22 cellular contexts compared by ENCODE assay signal in genomic region chr18:73924836-73925235, GRCh38.
DNase-seq lines count a peak whose midpoint lies in the region; ATAC-seq and TF ChIP-seq lines count a peak whose summit lies in the region.
"Had no signal": no experiment of that assay in that cellular context is flagged by ENCODE, and none has a peak within 500 bp of the region (broad histone marks: within the 10 kb centered on the region; RNA-seq: fewer than 3 reads in every experiment).

No MANE protein-coding gene starts in this region.

- DNase-seq in activated CD4-positive, alpha-beta T cell treated with anti-CD3 and anti-CD28 coated beads, Interleukin-2, amount 10 ng/mL, durations not matched to agents 24 days and 14 days, result peak; percentile 33
- DNase-seq in activated CD4-positive, alpha-beta T cell treated with anti-CD3 and anti-CD28 coated beads, Interleukin-2, amount 10 ng/mL, durations not matched to agents 7 days and 5 days, result no peak
- DNase-seq in RPMI7951 (ENCODE audit: low read depth) (peak; percentile 56), epithelial cell of esophagus (ENCODE audit: low read depth) (peak; percentile 40), non-pigmented ciliary epithelial cell (ENCODE audit: low read depth) (peak; percentile 57), brain microvascular endothelial cell (no peak)
- DNase-seq in CD4-positive, alpha-beta memory T cell, result no peak
- DNase-seq: CD4-positive, CD25-positive, alpha-beta regulatory T cell; HCEC 1CT; Kasumi-1; MG63; NCI-H2029; NCI-H446; NCI-H524 treated with DMSO at 0.1 percent for 48 hours; NCI-H82; NK-92 treated with Interleukin-12 subunit alpha and Interleukin-12 subunit beta, amount 100 ng/mL, for 24 hours; PC-3; SHP77 treated with DMSO at 0.1 percent for 48 hours had no signal

- no peaks in the 10 kb centered on the region for H3K4me1 ChIP-seq in CD4-positive, alpha-beta memory T cell (ENCODE audit: insufficient read depth, low read length)
- H3K4me1 ChIP-seq: BLaER1 had no signal

- H3K36me3 Mint-ChIP-seq in activated CD4-positive, alpha-beta T cell treated with anti-CD3 and anti-CD28 coated beads, Interleukin-2, amount 10 ng/mL, durations not matched to agents 24 days and 14 days (ENCODE audit: low read depth), result no peaks in the 10 kb centered on the region
- H3K36me3 Mint-ChIP-seq in activated CD4-positive, alpha-beta T cell treated with anti-CD3 and anti-CD28 coated beads, Interleukin-2, amount 10 ng/mL, durations not matched to agents 7 days and 5 days (ENCODE audit: low read depth), result no peaks in the 10 kb centered on the region
- H3K36me3 Mint-ChIP-seq in CD4-positive, alpha-beta memory T cell, result no peaks in the 10 kb centered on the region
- H3K36me3 Mint-ChIP-seq: CD4-positive, CD25-positive, alpha-beta regulatory T cell had no signal

- POLR2A ChIA-PET in activated CD4-positive, alpha-beta T cell treated with anti-CD3 and anti-CD28 coated beads, Interleukin-2, amount 10 ng/mL, durations not matched to agents 7 days and 5 days (lab: Charles Lee), result no interaction called here
- POLR2A ChIA-PET in CD4-positive, alpha-beta memory T cell (lab: Charles Lee; ENCODE audit: partially characterized antibody), result no interaction called here

- H3K27me3 ChIP-seq in brain microvascular endothelial cell (replicated peaks), result no peaks in the 10 kb centered on the region
- H3K27me3 ChIP-seq in CD4-positive, alpha-beta memory T cell (ENCODE audit: insufficient read depth, low read length), result no peaks in the 10 kb centered on the region
- H3K27me3 ChIP-seq: BLaER1, MG63 had no signal

- CTCF ChIA-PET in activated CD4-positive, alpha-beta T cell treated with anti-CD3 and anti-CD28 coated beads, Interleukin-2, amount 10 ng/mL, durations not matched to agents 7 days and 5 days (lab: Charles Lee), result no interaction called here
- CTCF ChIA-PET in CD4-positive, alpha-beta memory T cell (lab: Charles Lee; ENCODE audit: partially characterized antibody), result no interaction called here

- H3K27me3 Mint-ChIP-seq in activated CD4-positive, alpha-beta T cell treated with anti-CD3 and anti-CD28 coated beads, Interleukin-2, amount 10 ng/mL, durations not matched to agents 24 days and 14 days, result no peaks in the 10 kb centered on the region
- H3K27me3 Mint-ChIP-seq in activated CD4-positive, alpha-beta T cell treated with anti-CD3 and anti-CD28 coated beads, Interleukin-2, amount 10 ng/mL, durations not matched to agents 7 days and 5 days, result no peaks in the 10 kb centered on the region
- H3K27me3 Mint-ChIP-seq in CD4-positive, alpha-beta memory T cell, result peaks cover 4 to 7% of the 10 kb centered on the region in 2 donors

- H3K36me3 ChIP-seq in brain microvascular endothelial cell (replicated peaks), result no peaks in the 10 kb centered on the region
- no peaks in the 10 kb centered on the region for H3K36me3 ChIP-seq in CD4-positive, alpha-beta memory T cell (ENCODE audit: insufficient read depth, low read length)
- H3K36me3 ChIP-seq: BLaER1, MG63 had no signal

- intact Hi-C loops in activated CD4-positive, alpha-beta T cell treated with anti-CD3 and anti-CD28 coated beads, Interleukin-2, amount 10 ng/mL, durations not matched to agents 24 days and 14 days (cut with micrococcal nuclease), result no loop called here
- intact Hi-C loops in CD4-positive, alpha-beta memory T cell (cut with micrococcal nuclease), result no loop called here

- H3K9me3 ChIP-seq in CD4-positive, alpha-beta memory T cell (ENCODE audit: control insufficient read depth in 1 of 2, low read length in 2 of 2), result no peaks in the 10 kb centered on the region
- H3K9me3 ChIP-seq: BLaER1, MG63 had no signal

- H3K27ac ChIP-seq in brain microvascular endothelial cell, result no peak overlapping the region
- H3K27ac ChIP-seq in CD4-positive, alpha-beta memory T cell (ENCODE audit: low read depth, low read length), result no peak overlapping the region
- H3K27ac ChIP-seq: 22Rv1, BLaER1, RWPE1 had no signal

- H3K4me3 Mint-ChIP-seq in activated CD4-positive, alpha-beta T cell treated with anti-CD3 and anti-CD28 coated beads, Interleukin-2, amount 10 ng/mL, durations not matched to agents 24 days and 14 days, result no peak overlapping the region
- H3K4me3 Mint-ChIP-seq in activated CD4-positive, alpha-beta T cell treated with anti-CD3 and anti-CD28 coated beads, Interleukin-2, amount 10 ng/mL, durations not matched to agents 7 days and 5 days, result no peak overlapping the region
- no peak overlapping the region for H3K4me3 Mint-ChIP-seq in CD4-positive, alpha-beta memory T cell
- H3K4me3 Mint-ChIP-seq: CD4-positive, CD25-positive, alpha-beta regulatory T cell had no signal

- TF ChIP-seq CTCF in epithelial cell of esophagus (IDR thresholded peaks at IDR 0.05; ENCODE audit: insufficient read depth, low read depth, low read length, missing control alignments) (no peak), brain microvascular endothelial cell (IDR thresholded peaks at IDR 0.05; ENCODE audit: low read depth, low read length, missing control alignments) (no peak)

- no peaks in the 10 kb centered on the region for H3K9me3 Mint-ChIP-seq in activated CD4-positive, alpha-beta T cell treated with anti-CD3 and anti-CD28 coated beads, Interleukin-2, amount 10 ng/mL, durations not matched to agents 24 days and 14 days
- no peaks in the 10 kb centered on the region for H3K9me3 Mint-ChIP-seq in activated CD4-positive, alpha-beta T cell treated with anti-CD3 and anti-CD28 coated beads, Interleukin-2, amount 10 ng/mL, durations not matched to agents 7 days and 5 days
- H3K9me3 Mint-ChIP-seq in CD4-positive, alpha-beta memory T cell, result peaks cover 0 to 3% (median 0%) of the 10 kb centered on the region in 8 donors
- H3K9me3 Mint-ChIP-seq: CD4-positive, CD25-positive, alpha-beta regulatory T cell had no signal

- no peaks in the 10 kb centered on the region for H3K4me1 Mint-ChIP-seq in activated CD4-positive, alpha-beta T cell treated with anti-CD3 and anti-CD28 coated beads, Interleukin-2, amount 10 ng/mL, durations not matched to agents 24 days and 14 days
- H3K4me1 Mint-ChIP-seq in activated CD4-positive, alpha-beta T cell treated with anti-CD3 and anti-CD28 coated beads, Interleukin-2, amount 10 ng/mL, durations not matched to agents 7 days and 5 days, result no peaks in the 10 kb centered on the region
- no peaks in the 10 kb centered on the region for H3K4me1 Mint-ChIP-seq in CD4-positive, alpha-beta memory T cell
- H3K4me1 Mint-ChIP-seq: CD4-positive, CD25-positive, alpha-beta regulatory T cell had no signal

- H3K4me3 ChIP-seq in epithelial cell of esophagus (ENCODE audit: low read length) (no peak overlapping the region), brain microvascular endothelial cell (ENCODE audit: low read depth, low read length) (no peak overlapping the region)
- no peak overlapping the region for H3K4me3 ChIP-seq in CD4-positive, alpha-beta memory T cell (ENCODE audit: low read length in 2 of 2)
- H3K4me3 ChIP-seq: BLaER1, MG63 had no signal

- no peak for ATAC-seq in HG02798 (IDR thresholded peaks at IDR 0.05; ENCODE audit: poor library complexity, unreplicated experiment)
- ATAC-seq: PC-3 had no signal

- H3K27ac Mint-ChIP-seq in activated CD4-positive, alpha-beta T cell treated with anti-CD3 and anti-CD28 coated beads, Interleukin-2, amount 10 ng/mL, durations not matched to agents 24 days and 14 days, result no peak overlapping the region
- H3K27ac Mint-ChIP-seq in activated CD4-positive, alpha-beta T cell treated with anti-CD3 and anti-CD28 coated beads, Interleukin-2, amount 10 ng/mL, durations not matched to agents 7 days and 5 days, result no peak overlapping the region
- no peak overlapping the region for H3K27ac Mint-ChIP-seq in CD4-positive, alpha-beta memory T cell
- H3K27ac Mint-ChIP-seq: CD4-positive, CD25-positive, alpha-beta regulatory T cell had no signal

- in situ Hi-C loops in brain microvascular endothelial cell (cut with HindIII; ENCODE audit: low pct_ligation_motif_present, low sequenced_read_pairs), result no loop called here

Comparison
In these comparisons a context has a peak if more than half of its experiments do, and no peak if none do; other contexts are left out.
1. DNase-seq: peak in activated CD4-positive, alpha-beta T cell treated with anti-CD3 and anti-CD28 coated beads, Interleukin-2, amount 10 ng/mL, durations not matched to agents 24 days and 14 days (single experiment), RPMI7951 (single experiment), epithelial cell of esophagus (single experiment) and non-pigmented ciliary epithelial cell (single experiment); none in activated CD4-positive, alpha-beta T cell treated with anti-CD3 and anti-CD28 coated beads, Interleukin-2, amount 10 ng/mL, durations not matched to agents 7 days and 5 days (single experiment), brain microvascular endothelial cell (single experiment) and CD4-positive, alpha-beta memory T cell (0 of 5).